ENCODE assay signal across 30 cellular contexts in the genomic region with DNA sequence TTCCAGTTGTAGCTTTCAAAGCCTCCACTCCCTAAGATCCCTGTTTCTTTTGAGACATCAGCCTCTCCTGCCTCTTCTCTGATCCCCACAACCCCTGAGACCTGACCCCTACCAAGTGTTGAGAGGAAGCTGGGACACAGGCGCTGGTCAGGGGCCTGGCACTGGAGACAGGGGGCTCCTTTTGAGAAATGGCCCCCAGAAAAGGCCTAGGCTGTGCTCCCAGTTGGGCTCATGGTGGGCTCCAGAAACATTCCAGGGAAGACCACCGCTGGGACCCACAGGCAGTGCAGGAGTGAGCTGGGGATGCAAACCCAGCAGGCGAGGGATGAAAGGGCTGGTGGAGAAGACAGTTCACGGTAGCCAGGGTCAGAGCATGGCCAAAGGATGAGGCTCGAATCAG. TPM values are rescaled to one million over a fixed set of nuclear protein-coding genes. Genes with fewer than 3 reads are reported as not detected.
"Had no signal": no experiment of that assay in that cellular context is flagged by ENCODE, and none has a peak within 500 bp of the region (broad histone marks: within the 10 kb centered on the region; RNA-seq: fewer than 3 reads in every experiment).

No MANE protein-coding gene starts in this region.

- H3K4me3 ChIP-seq: ascending aorta, MG63, PC-9, SK-N-MC had no signal

- H2AFZ ChIP-seq: PC-9 had no signal

- H3K36me3 Mint-ChIP-seq: activated CD8-positive, alpha-beta memory T cell treated with anti-CD3 and anti-CD28 coated beads, Interleukin-2, amount 10 ng/mL, durations not matched to agents 7 days and 5 days; activated naive CD4-positive, alpha-beta T cell treated with anti-CD3 and anti-CD28 coated beads, Interleukin-2, amount 50 U/mL, for 72 hours; brain; T-cell had no signal

- H3K4me2 ChIP-seq: PC-9 had no signal

- FAIRE-seq: TTC549 had no signal

- H3K4me3 Mint-ChIP-seq: activated B cell treated with CpG ODN at 0.5 μM for 24 hours; activated CD4-positive, alpha-beta T cell treated with anti-CD3 and anti-CD28 coated beads, Interleukin-2, amount 10 ng/mL, durations not matched to agents 24 days and 14 days; activated CD8-positive, alpha-beta memory T cell treated with anti-CD3 and anti-CD28 coated beads, Interleukin-2, amount 10 ng/mL, durations not matched to agents 7 days and 5 days; activated naive CD8-positive, alpha-beta T cell treated with anti-CD3 and anti-CD28 coated beads, Interleukin-2, amount 50 U/mL, for 24 hours; activated T-cell treated with anti-CD3 and anti-CD28 coated beads, Interleukin-2, amount 50 U/mL, for 24 hours; activated T-helper 1 cell treated with anti-CD3 and anti-CD28 coated beads, Interleukin-12 subunit alpha, Interleukin-12 subunit beta, Interleukin-2, Interleukin-4 antibody, amounts not matched to agents 30 ng/mL and 10 ng/mL and 1 ng/mL, durations not matched to agents 14 hours and 24 hours and 36 hours; brain; T-cell had no signal

- H3K27me3 ChIP-seq: ascending aorta, MG63 had no signal

- H3K9me3 Mint-ChIP-seq: activated B cell treated with CpG ODN at 0.5 μM for 24 hours; activated CD4-positive, alpha-beta T cell treated with anti-CD3 and anti-CD28 coated beads, Interleukin-2, amount 10 ng/mL, durations not matched to agents 24 days and 14 days; activated naive CD4-positive, alpha-beta T cell treated with anti-CD3 and anti-CD28 coated beads, Interleukin-2, amount 50 U/mL, for 72 hours; activated naive CD8-positive, alpha-beta T cell treated with anti-CD3 and anti-CD28 coated beads, Interleukin-2, amount 50 U/mL, for 24 hours; activated T-cell treated with anti-CD3 and anti-CD28 coated beads, Interleukin-2, amount 50 U/mL, for 24 hours; activated T-helper 1 cell treated with anti-CD3 and anti-CD28 coated beads, Interleukin-12 subunit alpha, Interleukin-12 subunit beta, Interleukin-2, Interleukin-4 antibody, amounts not matched to agents 30 ng/mL and 10 ng/mL and 1 ng/mL, durations not matched to agents 14 hours and 24 hours and 36 hours; brain; T-cell had no signal

- H3K36me3 ChIP-seq: ascending aorta, MG63 had no signal

- DNase-seq: activated B cell treated with CpG ODN at 0.5 μM for 24 hours; activated CD4-positive, alpha-beta T cell treated with anti-CD3 and anti-CD28 coated beads for 1 hour; activated CD4-positive, alpha-beta T cell treated with anti-CD3 and anti-CD28 coated beads, Interleukin-2, amount 10 ng/mL, durations not matched to agents 24 days and 14 days; activated CD4-positive, alpha-beta T cell treated with anti-CD3 and anti-CD28 coated beads, Interleukin-2, amount 50 U/mL, for 48 hours; activated CD8-positive, alpha-beta memory T cell treated with anti-CD3 and anti-CD28 coated beads, Interleukin-2, amount 10 ng/mL, durations not matched to agents 7 days and 5 days; activated effector memory CD4-positive, alpha-beta T cell treated with anti-CD3 and anti-CD28 coated beads, Interleukin-2, amount 50 U/mL, for 16 hours; activated naive CD4-positive, alpha-beta T cell treated with Interleukin-2 at 50 U/mL for 16 hours; activated naive CD8-positive, alpha-beta T cell treated with anti-CD3 and anti-CD28 coated beads, Interleukin-2, amount 50 U/mL, for 24 hours; activated T-cell treated with anti-CD3 and anti-CD28 coated beads, Interleukin-2, amount 50 U/mL, for 24 hours; amniotic stem cell; MG63; MV-4-11; NCI-H1105; NCI-H1436 treated with DMSO at 0.1 percent for 48 hours; NCI-H187; NCI-H2081; NCI-H446; NCI-H524; PC-9; T-cell; T-helper 2 cell; T1000 had no signal

- H3K27me3 Mint-ChIP-seq: activated B cell treated with CpG ODN at 0.5 μM for 24 hours, brain had no signal

- H3K9me3 ChIP-seq: ascending aorta, MG63 had no signal

- H3K9ac ChIP-seq: KMS-11 had no signal

- H3K27ac ChIP-seq: ascending aorta, KMS-11, PC-9, SK-N-MC had no signal

- H3K27ac Mint-ChIP-seq: activated B cell treated with CpG ODN at 0.5 μM for 24 hours; activated CD4-positive, alpha-beta T cell treated with anti-CD3 and anti-CD28 coated beads, Interleukin-2, amount 10 ng/mL, durations not matched to agents 24 days and 14 days; activated CD8-positive, alpha-beta memory T cell treated with anti-CD3 and anti-CD28 coated beads, Interleukin-2, amount 10 ng/mL, durations not matched to agents 7 days and 5 days; activated naive CD8-positive, alpha-beta T cell treated with anti-CD3 and anti-CD28 coated beads, Interleukin-2, amount 50 U/mL, for 24 hours; activated T-cell treated with anti-CD3 and anti-CD28 coated beads, Interleukin-2, amount 50 U/mL, for 24 hours; activated T-helper 1 cell treated with anti-CD3 and anti-CD28 coated beads, Interleukin-12 subunit alpha, Interleukin-12 subunit beta, Interleukin-2, Interleukin-4 antibody, amounts not matched to agents 30 ng/mL and 10 ng/mL and 1 ng/mL, durations not matched to agents 14 hours and 24 hours and 36 hours; brain; T-cell had no signal

- ATAC-seq: activated CD8-positive, alpha-beta memory T cell treated with anti-CD3 and anti-CD28 coated beads, Interleukin-2, amount 10 ng/mL, durations not matched to agents 7 days and 5 days; activated naive CD4-positive, alpha-beta T cell treated with anti-CD3 and anti-CD28 coated beads, Interleukin-2, amount 50 U/mL, for 72 hours; activated naive CD8-positive, alpha-beta T cell treated with anti-CD3 and anti-CD28 coated beads, Interleukin-2, amount 50 U/mL, for 24 hours; Right ventricle myocardium inferior; T-cell had no signal

RNA-seq across cellular contexts. Expression of gene SSUH2, which starts 16.6 kb away (rescaled TPM):
- total RNA-seq: activated B cell treated with CpG ODN at 0.5 μM for 24 hours; activated CD4-positive, alpha-beta T cell treated with anti-CD3 and anti-CD28 coated beads, Interleukin-2, amount 10 ng/mL, durations not matched to agents 24 days and 14 days; activated T-helper 1 cell treated with anti-CD3 and anti-CD28 coated beads, Interleukin-12 subunit alpha, Interleukin-12 subunit beta, Interleukin-2, Interleukin-4 antibody, amounts not matched to agents 30 ng/mL and 10 ng/mL and 1 ng/mL, durations not matched to agents 14 hours and 24 hours and 36 hours; ascending aorta had no signal
